ENCODE assay signal across 30 cellular contexts in the genomic region with DNA sequence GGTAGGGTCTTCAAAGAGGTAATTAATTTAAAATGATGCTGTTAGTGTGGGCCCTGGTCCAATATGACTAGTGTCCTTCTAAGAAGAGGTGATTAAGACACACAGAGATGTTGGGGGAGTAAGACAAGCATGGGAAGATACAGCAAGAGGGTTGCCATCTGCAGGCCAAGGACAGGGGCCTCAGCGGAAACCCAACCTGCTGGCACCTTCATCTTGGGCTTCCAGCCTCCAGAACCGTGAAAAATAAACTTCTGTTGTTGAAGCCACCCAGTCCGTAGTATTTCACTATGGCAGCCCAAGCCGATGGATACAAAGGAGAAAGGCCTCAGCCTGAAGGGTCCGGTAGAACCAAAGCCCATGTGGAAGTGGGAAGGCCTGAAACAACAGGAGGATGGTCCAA.
"Had no signal": no experiment of that assay in that cellular context is flagged by ENCODE, and none has a peak within 500 bp of the region (broad histone marks: within the 10 kb centered on the region; RNA-seq: fewer than 3 reads in every experiment).

No MANE protein-coding gene starts in this region.

- H3K9me3 ChIP-seq: adrenal gland, body of pancreas, esophagus squamous epithelium, gastroesophageal sphincter, heart right ventricle had no signal

- H3K27ac ChIP-seq: adrenal gland, body of pancreas, gastroesophageal sphincter, heart right ventricle had no signal

- DNase-seq: activated CD4-positive, alpha-beta memory T cell treated with anti-CD3 and anti-CD28 coated beads for 36 hours; activated CD4-positive, alpha-beta T cell treated with anti-CD3 and anti-CD28 coated beads for 36 hours; activated CD4-positive, alpha-beta T cell treated with anti-CD3 and anti-CD28 coated beads, Interleukin-2, amount 10 ng/mL, durations not matched to agents 24 days and 14 days; activated CD4-positive, CD25-positive, alpha-beta regulatory T cell; activated CD4-positive, CD25-positive, alpha-beta regulatory T cell treated with anti-CD3 and anti-CD28 coated beads, Interleukin-2, amount 50 U/mL, for 72 hours; activated CD8-positive, alpha-beta memory T cell treated with anti-CD3 and anti-CD28 coated beads, Interleukin-2, amount 10 ng/mL, durations not matched to agents 7 days and 5 days; activated CD8-positive, alpha-beta memory T cell treated with anti-CD3 and anti-CD28 coated beads, Interleukin-2, amount 50 U/mL, for 4 hours; activated CD8-positive, alpha-beta T cell treated with anti-CD3 and anti-CD28 coated beads, Interleukin-2, amount 10 ng/mL, durations not matched to agents 7 days and 5 days; activated effector memory CD4-positive, alpha-beta T cell treated with anti-CD3 and anti-CD28 coated beads, Interleukin-2, amount 50 U/mL, for 16 hours; activated naive CD4-positive, alpha-beta T cell treated with anti-CD3 and anti-CD28 coated beads for 36 hours; activated naive CD8-positive, alpha-beta T cell treated with anti-CD3 and anti-CD28 coated beads for 36 hours; activated naive CD8-positive, alpha-beta T cell treated with anti-CD3 and anti-CD28 coated beads, Interleukin-2, amount 50 U/mL, for 24 hours; activated T-cell treated with anti-CD3 and anti-CD28 coated beads, Interleukin-2, amount 50 U/mL, for 1 hour; activated T-cell treated with anti-CD3 and anti-CD28 coated beads, Interleukin-2, amount 50 U/mL, for 48 hours; adrenal gland; amygdala; aorta; body of pancreas; cortex of kidney; dermis blood vessel endothelial cell; effector CD4-positive, alpha-beta T cell; effector memory CD8-positive, alpha-beta T cell; erythroblast; esophagus squamous epithelium; foreskin melanocyte; heart right ventricle; T-helper 17 cell; T1000 had no signal

- H3K4me3 ChIP-seq: adrenal gland, body of pancreas, esophagus squamous epithelium, gastroesophageal sphincter, heart right ventricle had no signal

- H3K36me3 ChIP-seq: adrenal gland, esophagus squamous epithelium, gastroesophageal sphincter, heart right ventricle had no signal

- FAIRE-seq: colon had no signal

- ATAC-seq: activated CD4-positive, alpha-beta T cell treated with anti-CD3 and anti-CD28 coated beads for 36 hours; activated CD8-positive, alpha-beta memory T cell treated with anti-CD3 and anti-CD28 coated beads, Interleukin-2, amount 10 ng/mL, durations not matched to agents 7 days and 5 days; activated CD8-positive, alpha-beta T cell treated with anti-CD3 and anti-CD28 coated beads, Interleukin-2, amount 10 ng/mL, durations not matched to agents 7 days and 5 days; activated naive CD8-positive, alpha-beta T cell treated with anti-CD3 and anti-CD28 coated beads, Interleukin-2, amount 50 U/mL, for 24 hours; body of pancreas; effector memory CD8-positive, alpha-beta T cell; gastroesophageal sphincter; heart right ventricle; T-helper 17 cell had no signal

- H3K27me3 ChIP-seq: adrenal gland, body of pancreas, esophagus squamous epithelium, gastroesophageal sphincter, heart right ventricle had no signal

- H3K4me1 ChIP-seq: gastroesophageal sphincter had no signal
